ENCODE assay signal across 8 cellular contexts in the genomic region with DNA sequence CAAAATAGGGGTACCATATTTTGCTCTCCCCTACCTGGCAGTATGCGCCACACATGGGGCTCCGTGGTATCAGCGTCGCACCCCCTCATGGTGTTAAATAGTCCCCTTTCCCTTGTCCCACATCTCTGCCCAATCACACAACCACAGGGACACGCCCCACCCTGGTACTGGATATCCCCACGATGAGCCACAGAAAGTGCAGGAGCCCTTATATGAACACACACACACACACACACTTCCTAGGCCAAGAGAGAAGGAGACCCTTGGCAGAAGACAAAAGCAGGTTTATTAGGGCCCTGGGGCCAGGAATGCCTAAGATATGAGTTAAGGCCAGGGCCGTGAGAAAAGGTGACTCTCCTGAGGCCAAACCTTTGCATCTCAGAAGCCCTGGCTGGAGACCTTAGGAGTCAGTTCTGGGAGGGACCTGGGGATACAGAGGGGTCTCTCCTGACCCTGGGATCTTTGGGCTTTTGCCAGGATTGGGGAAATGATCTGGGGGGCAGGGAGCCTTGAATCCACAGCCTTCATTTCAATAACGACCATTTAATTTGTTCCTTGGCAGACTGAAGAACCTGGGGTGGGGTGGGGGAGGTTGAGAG. TPM values are rescaled to one million over a fixed set of nuclear protein-coding genes. Genes with fewer than 3 reads are reported as not detected.
DNase-seq lines count a peak whose midpoint lies in the region; ATAC-seq and TF ChIP-seq lines count a peak whose summit lies in the region.

No MANE protein-coding gene starts in this region.

- TF ChIP-seq CTCF in SK-N-SH (IDR thresholded peaks at IDR 0.05) = no peak
- no peak for TF ChIP-seq CTCF in WERI-Rb-1 (IDR thresholded peaks at IDR 0.05; ENCODE audit: low read depth, low read length)

- no peak for TF ChIP-seq RAD21 in SK-N-SH (IDR thresholded peaks at IDR 0.05; ENCODE audit: low read length)

- H3K27me3 ChIP-seq in SK-N-SH (ENCODE audit: insufficient read depth) (no peaks in the 10 kb centered on the region), WERI-Rb-1 (ENCODE audit: insufficient read depth, low read depth, severe bottlenecking) (peaks cover 5% of the 10 kb centered on the region)

- no peaks in the 10 kb centered on the region for H3K9me2 ChIP-seq in SK-N-SH

- POLR2A ChIA-PET in SK-N-SH (lab: Yijun Ruan, JAX) = interaction anchor here (0.8 to 3.0 kb wide), 13 partner anchors 11 to 105 kb away, joined by 3 to 27 read pairs (median 4); partner anchors contain the start of genes CBX1, COPZ2 and NFE2L1

- WGBS in SK-N-SH (ENCODE audit: low lambda C conversion rate) = 45% methylated on average over 8 of the region's 8 CpGs

- peak overlapping the region; percentile 100 for H3K4me2 ChIP-seq in SK-N-SH

- H3K27me3 Mint-ChIP-seq in stimulated activated naive CD8-positive, alpha-beta T cell treated with anti-CD3 and anti-CD28 coated beads, Interleukin-15, amount 100 ng/mL, for 72 hours = peaks cover 78% of the 10 kb centered on the region

- H3K4me1 ChIP-seq in SK-N-SH (ENCODE audit: control insufficient read depth in 1 of 2, insufficient read depth in 2 of 2, low read depth in 1 of 2, low read length in 1 of 2) = peaks cover 25 to 33% of the 10 kb centered on the region in 2 experiments; a peak in 3 of 4 replicates

- H3K4me1 Mint-ChIP-seq in stimulated activated naive CD8-positive, alpha-beta T cell treated with anti-CD3 and anti-CD28 coated beads, Interleukin-15, amount 100 ng/mL, for 72 hours = peaks cover 45% of the 10 kb centered on the region

- no peak for ATAC-seq in SK-N-SH treated with all-trans-retinoic acid at 6 μM for 48 hours
- ATAC-seq in stimulated activated naive CD8-positive, alpha-beta T cell treated with anti-CD3 and anti-CD28 coated beads, Interleukin-15, amount 100 ng/mL, for 72 hours = no peak
- ATAC-seq in activated CD4-positive, CD25-positive, alpha-beta regulatory T cell treated with anti-CD3 and anti-CD28 coated beads, Interleukin-2, amount 50 U/mL, for 24 hours = no peak

- H3F3A ChIP-seq in SK-N-SH (replicated peaks; ENCODE audit: insufficient read depth) = peaks cover 43% of the 10 kb centered on the region

- H3K79me2 ChIP-seq in SK-N-SH (ENCODE audit: insufficient read depth) = no peaks in the 10 kb centered on the region

- H3K36me3 ChIP-seq in SK-N-SH (replicated peaks in 1 of 2; ENCODE audit: control insufficient read depth in 1 of 2, insufficient read depth in 2 of 2, low read length in 1 of 2) = no peaks in the 10 kb centered on the region
- no peaks in the 10 kb centered on the region for H3K36me3 ChIP-seq in WERI-Rb-1

- H3K4me3 ChIP-seq in SK-N-SH (ENCODE audit: low read depth in 2 of 2, low read length in 1 of 2) (peak overlapping the region; percentile 50 to 78; a peak in 3 of 4 replicates), WERI-Rb-1 (ENCODE audit: low read depth, low read length) (peak overlapping the region; percentile 57; the same call in 1 of the 2 replicates), iPS-18c (ENCODE audit: insufficient read depth, low read depth, low read length) (peak overlapping the region; percentile 38; the same call in 1 of the 2 replicates)

- no peak for TF ChIP-seq EP300 in SK-N-SH (IDR thresholded peaks at IDR 0.05; ENCODE audit: borderline replicate concordance in 1 of 2, low read depth in 1 of 2, low read length in 1 of 2)

- H3K9me3 Mint-ChIP-seq in stimulated activated naive CD8-positive, alpha-beta T cell treated with anti-CD3 and anti-CD28 coated beads, Interleukin-15, amount 100 ng/mL, for 72 hours = no peaks in the 10 kb centered on the region

- H3K9me3 ChIP-seq in SK-N-SH (no peaks in the 10 kb centered on the region), WERI-Rb-1 (ENCODE audit: severe bottlenecking) (no peaks in the 10 kb centered on the region), iPS-18c (ENCODE audit: control insufficient read depth, insufficient read depth, low read length) (peaks cover 2% of the 10 kb centered on the region)

- H4K20me1 ChIP-seq in SK-N-SH (ENCODE audit: insufficient read depth) = no peaks in the 10 kb centered on the region

- H3K4me3 Mint-ChIP-seq in stimulated activated naive CD8-positive, alpha-beta T cell treated with anti-CD3 and anti-CD28 coated beads, Interleukin-15, amount 100 ng/mL, for 72 hours = peak overlapping the region; percentile 87 to 90

- H3K27ac ChIP-seq in SK-N-SH (ENCODE audit: low read depth in 2 of 2, low read length in 1 of 2) (peak overlapping the region in 1 of 2 experiments; percentile 15; a peak in 1 of 4 replicates), WERI-Rb-1 (no peak overlapping the region)

- H2AFZ ChIP-seq in SK-N-SH (ENCODE audit: low read depth) = peak overlapping the region; percentile 90

- DNase-seq in SK-N-SH (no peak), WERI-Rb-1 (no peak), kidney glomerular epithelial cell (lab: John Stamatoyannopoulos, UW) (no peak), NCI-H1694 treated with DMSO at 0.1 percent for 48 hours (lab: John Stamatoyannopoulos, UW) (no peak)
- DNase-seq in stimulated activated naive CD8-positive, alpha-beta T cell treated with anti-CD3 and anti-CD28 coated beads, Interleukin-15, amount 100 ng/mL, for 72 hours = peak; percentile 16 to 23

- CTCF ChIA-PET in SK-N-SH (lab: Yijun Ruan, JAX) = interaction anchor here (0.6 to 31.3 kb wide), 52 partner anchors 7 to 853 kb away, joined by 3 to 1200 read pairs (median 5); partner anchors contain the start of genes CBX1, CDK5RAP3, COPZ2 and NFE2L1

- peak overlapping the region; percentile 18; the same call in 1 of the 2 replicates for H3K9ac ChIP-seq in SK-N-SH

- no peak overlapping the region for H3K27ac Mint-ChIP-seq in stimulated activated naive CD8-positive, alpha-beta T cell treated with anti-CD3 and anti-CD28 coated beads, Interleukin-15, amount 100 ng/mL, for 72 hours

TF ChIP-seq in SK-N-SH, 30 proteins besides CTCF, POLR2A, EP300 and RAD21:
- TF ChIP-seq MAX (IDR thresholded peaks at IDR 0.05; ENCODE audit: low read depth) = no peak
- no peak for TF ChIP-seq TEAD4 (IDR thresholded peaks at IDR 0.05; ENCODE audit: borderline replicate concordance, insufficient read depth)
- no peak for TF ChIP-seq RXRA (IDR thresholded peaks at IDR 0.05; ENCODE audit: borderline replicate concordance, low read depth)
- TF ChIP-seq, protein P1, sequence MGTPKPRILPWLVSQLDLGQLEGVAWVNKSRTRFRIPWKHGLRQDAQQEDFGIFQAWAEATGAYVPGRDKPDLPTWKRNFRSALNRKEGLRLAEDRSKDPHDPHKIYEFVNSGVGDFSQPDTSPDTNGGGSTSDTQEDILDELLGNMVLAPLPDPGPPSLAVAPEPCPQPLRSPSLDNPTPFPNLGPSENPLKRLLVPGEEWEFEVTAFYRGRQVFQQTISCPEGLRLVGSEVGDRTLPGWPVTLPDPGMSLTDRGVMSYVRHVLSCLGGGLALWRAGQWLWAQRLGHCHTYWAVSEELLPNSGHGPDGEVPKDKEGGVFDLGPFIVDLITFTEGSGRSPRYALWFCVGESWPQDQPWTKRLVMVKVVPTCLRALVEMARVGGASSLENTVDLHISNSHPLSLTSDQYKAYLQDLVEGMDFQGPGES (IDR thresholded peaks at IDR 0.05; ENCODE audit: low read depth, low read length) = no peak
TF ChIP-seq in SK-N-SH: peak in this region for 0.

TF ChIP-seq in SK-N-SH treated with all-trans-retinoic acid at 6 μM for 48 hours, 23 proteins besides CTCF, POLR2A, EP300 and RAD21:
- no peak for TF ChIP-seq TOX (CRISPR knock-in tag; IDR thresholded peaks at IDR 0.05; ENCODE audit: borderline replicate concordance)

RNA-seq across cellular contexts. Expression of gene COPZ2, which starts 11.6 kb away (rescaled TPM):
- 31.2 and 36.9 TPM in 2 replicates for polyA plus RNA-seq in SK-N-SH (2012; rRNA removed)
- polyA plus RNA-seq in SK-N-SH (2012; cell fraction: cytosol; rRNA removed) = 35.6 and 43.6 TPM in 2 replicates
- 29.6 and 30.5 TPM in 2 replicates for polyA plus RNA-seq in SK-N-SH (2012; cell fraction: nucleus; rRNA removed)

RNA-seq across cellular contexts. Expression of gene NFE2L1, which starts 22.2 kb away (rescaled TPM):
- polyA plus RNA-seq in SK-N-SH (2012; rRNA removed) = 159 and 174 TPM in 2 replicates
- 128 and 192 TPM in 2 replicates for polyA plus RNA-seq in SK-N-SH (2012; cell fraction: cytosol; rRNA removed)
- polyA plus RNA-seq in SK-N-SH (2012; cell fraction: nucleus; rRNA removed) = 135 and 166 TPM in 2 replicates

RNA-seq across cellular contexts. Expression of gene CDK5RAP3, which starts 55.1 kb away (rescaled TPM):
- 208 and 288 TPM in 2 replicates for polyA plus RNA-seq in SK-N-SH (2012; rRNA removed)
- 77.8 and 94.7 TPM in 2 replicates for polyA plus RNA-seq in SK-N-SH (2012; cell fraction: cytosol; rRNA removed)
- polyA plus RNA-seq in SK-N-SH (2012; cell fraction: nucleus; rRNA removed) = 1,862 and 2,736 TPM in 2 replicates

Comparison
In these comparisons a context has a peak if more than half of its experiments do, and no peak if none do; other contexts are left out.
1. DNase-seq: peak in stimulated activated naive CD8-positive, alpha-beta T cell treated with anti-CD3 and anti-CD28 coated beads, Interleukin-15, amount 100 ng/mL, for 72 hours (2 of 2); none in SK-N-SH (single experiment), WERI-Rb-1 (single experiment), kidney glomerular epithelial cell (single experiment) and NCI-H1694 treated with DMSO at 0.1 percent for 48 hours (single experiment).
2. Peak in every context shown above with its lines, with median percentiles within 50 percentile points of each other: H3K4me3 ChIP-seq.